In the genomic region with DNA sequence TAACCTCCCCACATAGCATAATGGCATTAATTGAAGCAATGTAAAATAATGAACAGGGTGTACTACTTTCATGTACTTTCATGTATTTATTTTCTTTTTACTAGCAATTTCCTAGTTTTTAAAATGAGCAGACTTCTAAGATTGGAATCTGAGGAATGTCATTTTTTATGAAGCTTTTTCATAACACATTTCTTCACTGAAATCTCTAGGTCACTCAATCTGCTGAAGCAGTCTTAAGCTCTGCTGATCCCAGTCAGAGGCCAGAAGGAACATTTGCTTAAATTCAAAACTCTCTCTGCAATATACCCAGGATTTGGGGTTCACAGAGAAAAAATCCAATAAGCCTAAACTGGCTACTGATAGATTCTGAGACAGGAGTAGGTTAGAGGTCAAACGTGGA, we compare ENCODE assay signal across 20 cellular contexts.
"Had no signal": no experiment of that assay in that cellular context is flagged by ENCODE, and none has a peak within 500 bp of the region (broad histone marks: within the 10 kb centered on the region; RNA-seq: fewer than 3 reads in every experiment).

No MANE protein-coding gene starts in this region.

- DNase-seq: activated CD8-positive, alpha-beta memory T cell treated with anti-CD3 and anti-CD28 coated beads for 24 hours; activated CD8-positive, alpha-beta memory T cell treated with anti-CD3 and anti-CD28 coated beads, Interleukin-2, amount 50 U/mL, for 48 hours; activated naive CD4-positive, alpha-beta T cell; activated T-cell treated with anti-CD3 and anti-CD28 coated beads, Interleukin-2, amount 50 U/mL, for 4 hours; colonic mucosa; dorsolateral prefrontal cortex; effector memory CD8-positive, alpha-beta T cell; esophagus squamous epithelium; foreskin melanocyte; immature natural killer cell; left ventricle myocardium superior; mammary epithelial cell; naive thymus-derived CD8-positive, alpha-beta T cell; spleen; stimulated activated CD4-positive, alpha-beta T cell treated with anti-CD3 and anti-CD28 coated beads, Interleukin-4, amount 100 ng/mL, for 1 hour; stimulated activated naive CD4-positive, alpha-beta T cell; T-cell; T-helper 9 cell; upper lobe of left lung had no signal

- ATAC-seq: activated T-cell treated with anti-CD3 and anti-CD28 coated beads, Interleukin-2, amount 50 U/mL, for 4 hours; effector memory CD8-positive, alpha-beta T cell; left ventricle myocardium superior; naive thymus-derived CD8-positive, alpha-beta T cell; T-cell; WTC11 had no signal
